ENCODE assay signal across 23 cellular contexts in genomic region chr1:23110391-23110790, GRCh38. TPM values are rescaled to one million over a fixed set of nuclear protein-coding genes. Genes with fewer than 3 reads are reported as not detected.
A peak's percentile ranks its signal among the peaks of the same experiment; 100 is the strongest.
DNase-seq lines count a peak whose midpoint lies in the region; ATAC-seq, FAIRE-seq and TF ChIP-seq lines count a peak whose summit lies in the region.
"Had no signal": no experiment of that assay in that cellular context is flagged by ENCODE, and none has a peak within 500 bp of the region (broad histone marks: within the 10 kb centered on the region; RNA-seq: fewer than 3 reads in every experiment).

No MANE protein-coding gene starts in this region.

- H3K9me3 Mint-ChIP-seq in activated CD4-positive, alpha-beta T cell treated with anti-CD3 and anti-CD28 coated beads, Interleukin-2, amount 10 ng/mL, durations not matched to agents 24 days and 14 days = no peaks in the 10 kb centered on the region
- no peaks in the 10 kb centered on the region for H3K9me3 Mint-ChIP-seq in T-cell
- no peaks in the 10 kb centered on the region for H3K9me3 Mint-ChIP-seq in stimulated activated effector memory CD8-positive, alpha-beta T cell treated with anti-CD3 and anti-CD28 coated beads, Interleukin-12 subunit alpha, Interleukin-12 subunit beta, amount 100 ng/mL, for 72 hours
- H3K9me3 Mint-ChIP-seq: mesothelial cell of epicardium had no signal

- in situ Hi-C loops in K562 (cut with MboI) = no loop called here

- peaks cover 39% of the 10 kb centered on the region for H3K79me2 ChIP-seq in K562 (ENCODE audit: control insufficient read depth, insufficient read depth, low read length)

- TF ChIP-seq CTCF in K562 (IDR thresholded peaks at IDR 0.05 in 2 of 3, conservative IDR thresholded peaks at IDR 0.05 in 1 of 3; ENCODE audit: insufficient read depth in 2 of 3, low read depth in 1 of 3, low read length in 3 of 3) = no peak
- TF ChIP-seq CTCF in colonic mucosa (IDR thresholded peaks at IDR 0.05) = no peak

- H3K27ac ChIP-seq in K562 (ENCODE audit: extremely low read depth, low read depth, low read length) = no peak overlapping the region; the same call in 2 of the 3 replicates
- H3K27ac ChIP-seq in colonic mucosa = no peak overlapping the region
- H3K27ac ChIP-seq: brain microvascular endothelial cell, heart right ventricle, left lung, neutrophil, SK-N-MC had no signal

- 0 out of 2 replicates have a peak, but pooled peaks cover 4% of the 10 kb centered on the region for H4K20me1 ChIP-seq in K562 (replicated peaks; ENCODE audit: control insufficient read depth, insufficient read depth, low read length)

- intact Hi-C loops in activated CD4-positive, alpha-beta T cell treated with anti-CD3 and anti-CD28 coated beads, Interleukin-2, amount 10 ng/mL, durations not matched to agents 24 days and 14 days (cut with micrococcal nuclease) = loop anchor here (1.0 kb wide), 1 partner anchor 10 kb away; no protein-coding TSS in a partner anchor
- intact Hi-C loops in K562 (cut with micrococcal nuclease) (no loop called here), colonic mucosa (cut with DNase I) (no loop called here)

- H3K9me1 ChIP-seq in K562 (ENCODE audit: control insufficient read depth, insufficient read depth, low read length) = no peaks in the 10 kb centered on the region

- ATAC-seq in T-cell (replicated peaks in 1 of 4) = no peak
- no peak for ATAC-seq in K562
- ATAC-seq in stimulated activated effector memory CD8-positive, alpha-beta T cell treated with anti-CD3 and anti-CD28 coated beads, Interleukin-12 subunit alpha, Interleukin-12 subunit beta, amount 100 ng/mL, for 72 hours = no peak
- ATAC-seq: left lung had no signal

- H3K9ac ChIP-seq in K562 (ENCODE audit: insufficient read depth in 1 of 2, low read depth in 2 of 2, low read length in 2 of 2) (no peak overlapping the region), colonic mucosa (ENCODE audit: low read depth in 2 of 2, low read length in 2 of 2) (no peak overlapping the region)
- H3K9ac ChIP-seq: BLaER1 treated with 17β-estradiol and CSF1 and Interleukin-3, amounts not matched to agents 10 nM and 100 nM had no signal

- H3K36me3 ChIP-seq in K562 (ENCODE audit: control insufficient read depth, insufficient read depth, low read length) (peaks cover 14% of the 10 kb centered on the region; the same call in 2 of the 3 replicates), colonic mucosa (no peaks in the 10 kb centered on the region)
- H3K36me3 ChIP-seq: neutrophil had no signal

- H3K27me3 ChIP-seq in K562 (ENCODE audit: control insufficient read depth in 2 of 2, insufficient read depth in 2 of 2, low read length in 2 of 2) (no peaks in the 10 kb centered on the region), colonic mucosa (no peaks in the 10 kb centered on the region)
- H3K27me3 ChIP-seq: BLaER1 treated with 17β-estradiol and CSF1 and Interleukin-3, amounts not matched to agents 10 nM and 100 nM; brain microvascular endothelial cell; heart right ventricle; left lung; neutrophil; spleen had no signal

- H3K27ac Mint-ChIP-seq in activated CD4-positive, alpha-beta T cell treated with anti-CD3 and anti-CD28 coated beads, Interleukin-2, amount 10 ng/mL, durations not matched to agents 24 days and 14 days = peak overlapping the region; percentile 62
- H3K27ac Mint-ChIP-seq in T-cell = peak overlapping the region; percentile 68 to 83
- H3K27ac Mint-ChIP-seq in stimulated activated effector memory CD8-positive, alpha-beta T cell treated with anti-CD3 and anti-CD28 coated beads, Interleukin-12 subunit alpha, Interleukin-12 subunit beta, amount 100 ng/mL, for 72 hours = peak overlapping the region; percentile 66
- H3K27ac Mint-ChIP-seq: mesothelial cell of epicardium had no signal

- H3K4me1 Mint-ChIP-seq in activated CD4-positive, alpha-beta T cell treated with anti-CD3 and anti-CD28 coated beads, Interleukin-2, amount 10 ng/mL, durations not matched to agents 24 days and 14 days = peaks cover 52% of the 10 kb centered on the region
- peaks cover 54 to 76% (median 67%) of the 10 kb centered on the region in 3 donors for H3K4me1 Mint-ChIP-seq in T-cell
- H3K4me1 Mint-ChIP-seq in stimulated activated effector memory CD8-positive, alpha-beta T cell treated with anti-CD3 and anti-CD28 coated beads, Interleukin-12 subunit alpha, Interleukin-12 subunit beta, amount 100 ng/mL, for 72 hours = peaks cover 58% of the 10 kb centered on the region

- H3K36me3 Mint-ChIP-seq in activated CD4-positive, alpha-beta T cell treated with anti-CD3 and anti-CD28 coated beads, Interleukin-2, amount 10 ng/mL, durations not matched to agents 24 days and 14 days (ENCODE audit: low read depth) = peaks cover 23% of the 10 kb centered on the region
- peaks cover 25% of the 10 kb centered on the region for H3K36me3 Mint-ChIP-seq in T-cell
- H3K36me3 Mint-ChIP-seq in stimulated activated effector memory CD8-positive, alpha-beta T cell treated with anti-CD3 and anti-CD28 coated beads, Interleukin-12 subunit alpha, Interleukin-12 subunit beta, amount 100 ng/mL, for 72 hours = peaks cover 38% of the 10 kb centered on the region

- H3K4me3 ChIP-seq in K562 (no peak overlapping the region), colonic mucosa (no peak overlapping the region)
- H3K4me3 ChIP-seq: BLaER1 treated with 17β-estradiol and CSF1 and Interleukin-3, amounts not matched to agents 10 nM and 100 nM; heart right ventricle; left lung; SK-N-MC; spleen had no signal

- FAIRE-seq in K562 (lab: Jason Lieb, UNC) = no peak
- FAIRE-seq: A204.1, colon, RCC 7860 had no signal

- H3K4me1 ChIP-seq in K562 (replicated peaks in 1 of 2; ENCODE audit: control insufficient read depth in 2 of 2, insufficient read depth in 2 of 2, low read length in 2 of 2) (peaks cover 25 to 44% of the 10 kb centered on the region in 2 experiments), colonic mucosa (no peaks in the 10 kb centered on the region)

- no peak for TF ChIP-seq POLR2A in K562 (conservative IDR thresholded peaks at IDR 0.05)

- peak overlapping the region; percentile 31 for H3K4me3 Mint-ChIP-seq in activated CD4-positive, alpha-beta T cell treated with anti-CD3 and anti-CD28 coated beads, Interleukin-2, amount 10 ng/mL, durations not matched to agents 24 days and 14 days
- peak overlapping the region in 1 of 3 donors; percentile 0 for H3K4me3 Mint-ChIP-seq in T-cell
- peak overlapping the region; percentile 39 for H3K4me3 Mint-ChIP-seq in stimulated activated effector memory CD8-positive, alpha-beta T cell treated with anti-CD3 and anti-CD28 coated beads, Interleukin-12 subunit alpha, Interleukin-12 subunit beta, amount 100 ng/mL, for 72 hours
- H3K4me3 Mint-ChIP-seq: mesothelial cell of epicardium had no signal

- no peak for TF ChIP-seq RAD21 in K562 (CRISPR knock-in tag; conservative IDR thresholded peaks at IDR 0.05 in 1 of 2, IDR thresholded peaks at IDR 0.05 in 1 of 2)

- no TSS peak for BruUV-seq in K562 (replicated peaks; lab: Mats Ljungman, UMichigan)

- no peak for DNase-seq in activated CD4-positive, alpha-beta T cell treated with anti-CD3 and anti-CD28 coated beads, Interleukin-2, amount 10 ng/mL, durations not matched to agents 24 days and 14 days
- DNase-seq in activated CD4-positive, alpha-beta T cell treated with anti-CD3 and anti-CD28 coated beads for 1 hour = no peak
- DNase-seq in T-cell (no peak), K562 (ENCODE audit: extremely low read depth in 1 of 4, low spot score in 3 of 4) (no peak), colonic mucosa (no peak), AG20443 (ENCODE audit: low spot score) (no peak), globus pallidus (ENCODE audit: low spot score) (no peak)
- no peak for DNase-seq in stimulated activated effector memory CD8-positive, alpha-beta T cell treated with anti-CD3 and anti-CD28 coated beads, Interleukin-12 subunit alpha, Interleukin-12 subunit beta, amount 100 ng/mL, for 72 hours (ENCODE audit: low spot score in 2 of 2)
- DNase-seq: brain microvascular endothelial cell, DMS 273 treated with DMSO at 0.1 percent for 48 hours, heart right ventricle, left lung, NCI-H1105 treated with DMSO at 0.1 percent for 48 hours, NCI-H2107, NCI-H510A, spleen had no signal

- H3K9me3 ChIP-seq in K562 (replicated peaks; ENCODE audit: control insufficient read depth, insufficient read depth, low read depth, low read length) (no peaks in the 10 kb centered on the region), colonic mucosa (no peaks in the 10 kb centered on the region)
- H3K9me3 ChIP-seq: BLaER1 treated with 17β-estradiol and CSF1 and Interleukin-3, amounts not matched to agents 10 nM and 100 nM; heart right ventricle; left lung; neutrophil; spleen had no signal

- WGBS in K562 (ENCODE audit: insufficient coverage, low coverage, missing lambda C conversion rate) = 84% methylated on average over 5 of the region's 5 CpGs

- TF ChIP-seq EP300 in K562 (IDR thresholded peaks at IDR 0.05; ENCODE audit: low read length) = no peak

- POLR2A ChIA-PET in T-cell (lab: Charles Lee) (interaction anchor here in 1 of 2 donors (0.7 to 2.1 kb wide), 3 partner anchors 9 to 58 kb away, joined by 3 to 16 read pairs (median 3); partner anchors contain the start of gene LUZP1), K562 (lab: Yijun Ruan, JAX) (interaction anchor here (0.6 to 1.4 kb wide), 4 partner anchors 8 to 31 kb away, joined by 3 to 4 read pairs (median 4); no protein-coding TSS in a partner anchor)

- no peak overlapping the region for H3K4me2 ChIP-seq in K562 (ENCODE audit: insufficient read depth, low read length)

- H2AFZ ChIP-seq in K562 (ENCODE audit: low read depth, low read length) = no peak overlapping the region

- CTCF ChIA-PET in T-cell (lab: Charles Lee) (interaction anchor here (0.6 to 2.0 kb wide), 10 partner anchors 9 to 1039 kb away, joined by 3 to 19 read pairs (median 4); partner anchors contain the start of gene LUZP1 (in 1 of the 2)), K562 (lab: Yijun Ruan, JAX; ENCODE audit: low intra/inter-chr PET ratio) (no interaction called here)

- H3K27me3 Mint-ChIP-seq in activated CD4-positive, alpha-beta T cell treated with anti-CD3 and anti-CD28 coated beads, Interleukin-2, amount 10 ng/mL, durations not matched to agents 24 days and 14 days = no peaks in the 10 kb centered on the region
- no peaks in the 10 kb centered on the region for H3K27me3 Mint-ChIP-seq in T-cell

RNA-seq across cellular contexts. Expression of gene LUZP1, which starts 58.3 kb away (rescaled TPM):
- 21.6 and 23.2 TPM in 2 replicates for total RNA-seq in activated CD4-positive, alpha-beta T cell treated with anti-CD3 and anti-CD28 coated beads, Interleukin-2, amount 10 ng/mL, durations not matched to agents 24 days and 14 days
- total RNA-seq in T-cell (10 to 100 TPM; 18.8 to 24.8 (median 19.7) TPM), K562 (2014; rRNA removed) (10.2 and 12.4 TPM in 2 replicates), K562 (2014; rRNA removed; fragmentation: Illumina TruSeq; extraction: Trizol) (12.6 and 14.2 TPM in 2 replicates), K562 (2015; rRNA removed; fragmentation: Illumina TruSeq; extraction: Trizol) (13.8 and 15.3 TPM in 2 replicates), K562 (2021) (16.9 and 19.1 TPM in 2 replicates), colonic mucosa (10 to 100 TPM; 42.4 to 50.4 TPM)
- 14.5 and 31.1 TPM in 2 replicates for total RNA-seq in K562 (2011; cell fraction: chromatin; rRNA removed; ENCODE audit: low replicate concordance)
- 11.2 and 11.6 TPM in 2 replicates for total RNA-seq in K562 (2011; cell fraction: nucleolus; rRNA removed)
- total RNA-seq in K562 (2011; cell fraction: nucleoplasm; rRNA removed) = 13.5 and 13.8 TPM in 2 replicates
- polyA plus RNA-seq in K562 (2011; rRNA removed) (10.0 and 11.2 TPM in 2 replicates), K562 (2014; fragmentation: Illumina TruSeq; extraction: Trizol) (14.2 and 14.7 TPM in 2 replicates), K562 (2014; fragmentation: Nextera tagmentation; extraction: Ambion mirVana) (10 to 100 TPM in 1 of 2 experiments, 1 to 10 TPM in 1; 6.5 to 11.8 TPM), K562 (2014; rRNA removed) (6.8 and 7.7 TPM in 2 replicates)
- 6.0 and 7.6 TPM in 2 replicates for polyA plus RNA-seq in K562 (2011; cell fraction: cytosol; rRNA removed)
- polyA plus RNA-seq in K562 (2011; cell fraction: nucleus; rRNA removed) = 14.3 and 16.7 TPM in 2 replicates
- 8.4 and 9.6 TPM in 2 replicates for polyA plus RNA-seq in K562 (2012)
- 20.6 and 21.8 TPM in 2 replicates for polyA minus RNA-seq in K562 (2011; rRNA and poly(A)+ RNA removed)
- 11.2 and 12.9 TPM in 2 replicates for polyA minus RNA-seq in K562 (2011; cell fraction: cytosol; rRNA and poly(A)+ RNA removed)
- 9.4 and 17.5 TPM in 2 replicates for polyA minus RNA-seq in K562 (2011; cell fraction: nucleus; rRNA and poly(A)+ RNA removed)
